ENCODE assay signal across 1 cellular context in the genomic region with DNA sequence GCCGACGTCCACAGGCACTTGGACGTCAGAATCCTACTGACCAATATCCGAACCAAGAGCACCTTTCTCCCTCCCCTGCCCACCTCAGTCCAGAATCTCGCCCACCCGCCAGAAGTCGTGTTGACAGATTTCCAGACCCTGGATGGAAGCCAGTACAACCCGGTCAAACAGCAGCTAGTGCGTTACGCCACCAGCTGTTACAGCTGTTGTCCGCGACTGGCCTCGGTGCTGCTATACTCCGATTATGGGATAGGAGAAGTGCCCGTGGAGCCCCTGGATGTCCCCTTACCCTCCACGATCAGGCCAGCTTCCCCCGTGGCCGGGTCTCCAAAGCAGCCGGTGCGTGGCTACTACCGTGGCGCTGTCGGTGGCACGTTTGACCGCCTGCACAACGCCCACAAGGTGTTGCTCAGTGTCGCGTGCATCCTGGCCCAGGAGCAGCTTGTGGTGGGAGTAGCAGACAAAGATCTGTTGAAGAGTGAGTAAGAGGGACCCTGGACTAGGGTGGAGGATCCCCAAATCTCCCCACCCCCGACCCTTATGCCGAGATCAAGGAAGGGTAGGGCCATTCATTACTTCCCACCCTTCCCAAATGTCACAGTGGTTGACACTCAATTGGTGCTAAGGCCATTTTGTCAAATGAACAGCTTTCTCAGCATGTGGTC.
TF ChIP-seq lines count a peak whose summit lies in the region.

No MANE protein-coding gene starts in this region.

TF ChIP-seq in HepG2, 621 proteins besides CTCF, POLR2A, EP300 and RAD21 (continued from another document and continues in another):
- TF ChIP-seq, protein P1, sequence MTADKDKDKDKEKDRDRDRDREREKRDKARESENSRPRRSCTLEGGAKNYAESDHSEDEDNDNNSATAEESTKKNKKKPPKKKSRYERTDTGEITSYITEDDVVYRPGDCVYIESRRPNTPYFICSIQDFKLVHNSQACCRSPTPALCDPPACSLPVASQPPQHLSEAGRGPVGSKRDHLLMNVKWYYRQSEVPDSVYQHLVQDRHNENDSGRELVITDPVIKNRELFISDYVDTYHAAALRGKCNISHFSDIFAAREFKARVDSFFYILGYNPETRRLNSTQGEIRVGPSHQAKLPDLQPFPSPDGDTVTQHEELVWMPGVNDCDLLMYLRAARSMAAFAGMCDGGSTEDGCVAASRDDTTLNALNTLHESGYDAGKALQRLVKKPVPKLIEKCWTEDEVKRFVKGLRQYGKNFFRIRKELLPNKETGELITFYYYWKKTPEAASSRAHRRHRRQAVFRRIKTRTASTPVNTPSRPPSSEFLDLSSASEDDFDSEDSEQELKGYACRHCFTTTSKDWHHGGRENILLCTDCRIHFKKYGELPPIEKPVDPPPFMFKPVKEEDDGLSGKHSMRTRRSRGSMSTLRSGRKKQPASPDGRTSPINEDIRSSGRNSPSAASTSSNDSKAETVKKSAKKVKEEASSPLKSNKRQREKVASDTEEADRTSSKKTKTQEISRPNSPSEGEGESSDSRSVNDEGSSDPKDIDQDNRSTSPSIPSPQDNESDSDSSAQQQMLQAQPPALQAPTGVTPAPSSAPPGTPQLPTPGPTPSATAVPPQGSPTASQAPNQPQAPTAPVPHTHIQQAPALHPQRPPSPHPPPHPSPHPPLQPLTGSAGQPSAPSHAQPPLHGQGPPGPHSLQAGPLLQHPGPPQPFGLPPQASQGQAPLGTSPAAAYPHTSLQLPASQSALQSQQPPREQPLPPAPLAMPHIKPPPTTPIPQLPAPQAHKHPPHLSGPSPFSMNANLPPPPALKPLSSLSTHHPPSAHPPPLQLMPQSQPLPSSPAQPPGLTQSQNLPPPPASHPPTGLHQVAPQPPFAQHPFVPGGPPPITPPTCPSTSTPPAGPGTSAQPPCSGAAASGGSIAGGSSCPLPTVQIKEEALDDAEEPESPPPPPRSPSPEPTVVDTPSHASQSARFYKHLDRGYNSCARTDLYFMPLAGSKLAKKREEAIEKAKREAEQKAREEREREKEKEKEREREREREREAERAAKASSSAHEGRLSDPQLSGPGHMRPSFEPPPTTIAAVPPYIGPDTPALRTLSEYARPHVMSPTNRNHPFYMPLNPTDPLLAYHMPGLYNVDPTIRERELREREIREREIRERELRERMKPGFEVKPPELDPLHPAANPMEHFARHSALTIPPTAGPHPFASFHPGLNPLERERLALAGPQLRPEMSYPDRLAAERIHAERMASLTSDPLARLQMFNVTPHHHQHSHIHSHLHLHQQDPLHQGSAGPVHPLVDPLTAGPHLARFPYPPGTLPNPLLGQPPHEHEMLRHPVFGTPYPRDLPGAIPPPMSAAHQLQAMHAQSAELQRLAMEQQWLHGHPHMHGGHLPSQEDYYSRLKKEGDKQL (CRISPR knock-in tag; IDR thresholded peaks at IDR 0.05; ENCODE audit: low read depth) = no peak
- 0 out of 2 replicates have a peak, but pooled peaks have one; percentile 14 for TF ChIP-seq ZNF260 (CRISPR knock-in tag; IDR thresholded peaks at IDR 0.05; ENCODE audit: borderline replicate concordance, low read depth)
- TF ChIP-seq DMAP1 (CRISPR knock-in tag; IDR thresholded peaks at IDR 0.05) = no peak
- no peak for TF ChIP-seq ETV5 (CRISPR knock-in tag; IDR thresholded peaks at IDR 0.05; ENCODE audit: borderline replicate concordance)
- no peak; the same call in 1 of the 2 replicates for TF ChIP-seq ZNF737 (CRISPR knock-in tag; IDR thresholded peaks at IDR 0.05; ENCODE audit: borderline replicate concordance)
- no peak; the same call in 1 of the 2 replicates for TF ChIP-seq ZNF644 (CRISPR knock-in tag; IDR thresholded peaks at IDR 0.05; ENCODE audit: low read depth)
- TF ChIP-seq ZNF33B (CRISPR knock-in tag; IDR thresholded peaks at IDR 0.05) = no peak
- no peak for TF ChIP-seq ELF4 (CRISPR knock-in tag; IDR thresholded peaks at IDR 0.05; ENCODE audit: borderline replicate concordance)
- no peak; the same call in 1 of the 2 replicates for TF ChIP-seq JUND (CRISPR knock-in tag; IDR thresholded peaks at IDR 0.05)
- TF ChIP-seq, protein P2, sequence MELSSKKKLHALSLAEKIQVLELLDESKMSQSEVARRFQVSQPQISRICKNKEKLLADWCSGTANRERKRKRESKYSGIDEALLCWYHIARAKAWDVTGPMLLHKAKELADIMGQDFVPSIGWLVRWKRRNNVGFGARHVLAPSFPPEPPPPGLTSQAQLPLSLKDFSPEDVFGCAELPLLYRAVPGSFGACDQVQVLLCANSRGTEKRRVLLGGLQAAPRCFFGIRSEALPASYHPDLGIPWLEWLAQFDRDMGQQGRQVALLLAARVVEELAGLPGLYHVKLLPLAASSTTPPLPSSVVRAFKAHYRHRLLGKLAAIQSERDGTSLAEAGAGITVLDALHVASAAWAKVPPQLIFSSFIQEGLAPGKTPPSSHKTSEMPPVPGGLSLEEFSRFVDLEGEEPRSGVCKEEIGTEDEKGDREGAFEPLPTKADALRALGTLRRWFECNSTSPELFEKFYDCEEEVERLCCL (CRISPR knock-in tag; IDR thresholded peaks at IDR 0.05; ENCODE audit: borderline replicate concordance) = no peak
- TF ChIP-seq, protein P3, sequence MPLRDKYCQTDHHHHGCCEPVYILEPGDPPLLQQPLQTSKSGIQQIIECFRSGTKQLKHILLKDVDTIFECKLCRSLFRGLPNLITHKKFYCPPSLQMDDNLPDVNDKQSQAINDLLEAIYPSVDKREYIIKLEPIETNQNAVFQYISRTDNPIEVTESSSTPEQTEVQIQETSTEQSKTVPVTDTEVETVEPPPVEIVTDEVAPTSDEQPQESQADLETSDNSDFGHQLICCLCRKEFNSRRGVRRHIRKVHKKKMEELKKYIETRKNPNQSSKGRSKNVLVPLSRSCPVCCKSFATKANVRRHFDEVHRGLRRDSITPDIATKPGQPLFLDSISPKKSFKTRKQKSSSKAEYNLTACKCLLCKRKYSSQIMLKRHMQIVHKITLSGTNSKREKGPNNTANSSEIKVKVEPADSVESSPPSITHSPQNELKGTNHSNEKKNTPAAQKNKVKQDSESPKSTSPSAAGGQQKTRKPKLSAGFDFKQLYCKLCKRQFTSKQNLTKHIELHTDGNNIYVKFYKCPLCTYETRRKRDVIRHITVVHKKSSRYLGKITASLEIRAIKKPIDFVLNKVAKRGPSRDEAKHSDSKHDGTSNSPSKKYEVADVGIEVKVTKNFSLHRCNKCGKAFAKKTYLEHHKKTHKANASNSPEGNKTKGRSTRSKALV (CRISPR knock-in tag; IDR thresholded peaks at IDR 0.05) = no peak
- no peak; the same call in 1 of the 2 replicates for TF ChIP-seq KAT7 (CRISPR knock-in tag; IDR thresholded peaks at IDR 0.05; ENCODE audit: borderline replicate concordance)
- peak; percentile 46; the same call in 1 of the 2 replicates for TF ChIP-seq GFI1 (CRISPR knock-in tag; IDR thresholded peaks at IDR 0.05; ENCODE audit: borderline replicate concordance)
- TF ChIP-seq FOXA1 (IDR thresholded peaks at IDR 0.05) = no peak
- peak; percentile 24; the same call in 1 of the 2 replicates for TF ChIP-seq FOXA1 (CRISPR knock-in tag; IDR thresholded peaks at IDR 0.05)
- no peak for TF ChIP-seq JUNB (CRISPR knock-in tag; IDR thresholded peaks at IDR 0.05; ENCODE audit: borderline replicate concordance)
- no peak for TF ChIP-seq NBN (conservative IDR thresholded peaks at IDR 0.05)
- TF ChIP-seq CREM (IDR thresholded peaks at IDR 0.05) = no peak
- TF ChIP-seq CREM (CRISPR knock-in tag; IDR thresholded peaks at IDR 0.05) = no peak
- TF ChIP-seq ZFP36L1 (CRISPR knock-in tag; IDR thresholded peaks at IDR 0.05) = no peak
- no peak; the same call in 1 of the 2 replicates for TF ChIP-seq ZNF614 (CRISPR knock-in tag; IDR thresholded peaks at IDR 0.05; ENCODE audit: borderline replicate concordance)
- no peak for TF ChIP-seq HOXA7 (CRISPR knock-in tag; IDR thresholded peaks at IDR 0.05)
- TF ChIP-seq ZNF615 (CRISPR knock-in tag; IDR thresholded peaks at IDR 0.05; ENCODE audit: borderline replicate concordance) = peak; percentile 81; the same call in 1 of the 2 replicates
- no peak for TF ChIP-seq ZNF83 (CRISPR knock-in tag; IDR thresholded peaks at IDR 0.05; ENCODE audit: borderline replicate concordance)
- TF ChIP-seq ZNF326 (CRISPR knock-in tag; IDR thresholded peaks at IDR 0.05; ENCODE audit: borderline replicate concordance) = no peak
- peak; percentile 44; the same call in 1 of the 2 replicates for TF ChIP-seq NFATC3 (CRISPR knock-in tag; IDR thresholded peaks at IDR 0.05)
- TF ChIP-seq ZNF772 (CRISPR knock-in tag; IDR thresholded peaks at IDR 0.05) = no peak
- TF ChIP-seq, protein P4, sequence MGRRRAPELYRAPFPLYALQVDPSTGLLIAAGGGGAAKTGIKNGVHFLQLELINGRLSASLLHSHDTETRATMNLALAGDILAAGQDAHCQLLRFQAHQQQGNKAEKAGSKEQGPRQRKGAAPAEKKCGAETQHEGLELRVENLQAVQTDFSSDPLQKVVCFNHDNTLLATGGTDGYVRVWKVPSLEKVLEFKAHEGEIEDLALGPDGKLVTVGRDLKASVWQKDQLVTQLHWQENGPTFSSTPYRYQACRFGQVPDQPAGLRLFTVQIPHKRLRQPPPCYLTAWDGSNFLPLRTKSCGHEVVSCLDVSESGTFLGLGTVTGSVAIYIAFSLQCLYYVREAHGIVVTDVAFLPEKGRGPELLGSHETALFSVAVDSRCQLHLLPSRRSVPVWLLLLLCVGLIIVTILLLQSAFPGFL (CRISPR knock-in tag; IDR thresholded peaks at IDR 0.05) = no peak
- TF ChIP-seq RFX3 (CRISPR knock-in tag; IDR thresholded peaks at IDR 0.05) = no peak
- no peak for TF ChIP-seq CBFB (CRISPR knock-in tag; IDR thresholded peaks at IDR 0.05)
- TF ChIP-seq, protein P5, sequence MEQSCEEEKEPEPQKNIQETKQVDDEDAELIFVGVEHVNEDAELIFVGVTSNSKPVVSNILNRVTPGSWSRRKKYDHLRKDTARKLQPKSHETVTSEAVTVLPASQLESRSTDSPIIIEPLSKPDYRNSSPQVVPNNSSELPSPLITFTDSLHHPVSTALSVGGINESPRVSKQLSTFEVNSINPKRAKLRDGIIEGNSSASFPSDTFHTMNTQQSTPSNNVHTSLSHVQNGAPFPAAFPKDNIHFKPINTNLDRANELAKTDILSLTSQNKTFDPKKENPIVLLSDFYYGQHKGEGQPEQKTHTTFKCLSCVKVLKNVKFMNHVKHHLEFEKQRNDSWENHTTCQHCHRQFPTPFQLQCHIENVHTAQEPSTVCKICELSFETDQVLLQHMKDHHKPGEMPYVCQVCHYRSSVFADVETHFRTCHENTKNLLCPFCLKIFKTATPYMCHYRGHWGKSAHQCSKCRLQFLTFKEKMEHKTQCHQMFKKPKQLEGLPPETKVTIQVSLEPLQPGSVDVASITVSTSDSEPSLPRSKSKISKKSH (CRISPR knock-in tag; IDR thresholded peaks at IDR 0.05; ENCODE audit: borderline replicate concordance) = no peak
- no peak for TF ChIP-seq ATF1 (CRISPR knock-in tag; IDR thresholded peaks at IDR 0.05)
- TF ChIP-seq ZNF75D (CRISPR knock-in tag; IDR thresholded peaks at IDR 0.05; ENCODE audit: borderline replicate concordance) = no peak
- TF ChIP-seq ZNF121 (CRISPR knock-in tag; IDR thresholded peaks at IDR 0.05) = no peak; the same call in 1 of the 2 replicates
- TF ChIP-seq, protein P6, sequence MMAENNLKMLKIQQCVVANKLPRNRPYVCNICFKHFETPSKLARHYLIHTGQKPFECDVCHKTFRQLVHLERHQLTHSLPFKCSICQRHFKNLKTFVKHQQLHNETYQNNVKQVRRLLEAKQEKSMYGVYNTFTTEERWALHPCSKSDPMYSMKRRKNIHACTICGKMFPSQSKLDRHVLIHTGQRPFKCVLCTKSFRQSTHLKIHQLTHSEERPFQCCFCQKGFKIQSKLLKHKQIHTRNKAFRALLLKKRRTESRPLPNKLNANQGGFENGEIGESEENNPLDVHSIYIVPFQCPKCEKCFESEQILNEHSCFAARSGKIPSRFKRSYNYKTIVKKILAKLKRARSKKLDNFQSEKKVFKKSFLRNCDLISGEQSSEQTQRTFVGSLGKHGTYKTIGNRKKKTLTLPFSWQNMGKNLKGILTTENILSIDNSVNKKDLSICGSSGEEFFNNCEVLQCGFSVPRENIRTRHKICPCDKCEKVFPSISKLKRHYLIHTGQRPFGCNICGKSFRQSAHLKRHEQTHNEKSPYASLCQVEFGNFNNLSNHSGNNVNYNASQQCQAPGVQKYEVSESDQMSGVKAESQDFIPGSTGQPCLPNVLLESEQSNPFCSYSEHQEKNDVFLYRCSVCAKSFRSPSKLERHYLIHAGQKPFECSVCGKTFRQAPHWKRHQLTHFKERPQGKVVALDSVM (CRISPR knock-in tag; IDR thresholded peaks at IDR 0.05) = no peak
- TF ChIP-seq PCBP2 (optimal IDR thresholded peaks at IDR 0.05; ENCODE audit: low read depth, low read length, poor library complexity, severe bottlenecking) = no peak
- TF ChIP-seq ZNF180 (CRISPR knock-in tag; IDR thresholded peaks at IDR 0.05; ENCODE audit: borderline replicate concordance, low read depth) = no peak
- no peak for TF ChIP-seq MAFF (IDR thresholded peaks at IDR 0.05; ENCODE audit: low read depth, low read length)
- TF ChIP-seq, protein P7, sequence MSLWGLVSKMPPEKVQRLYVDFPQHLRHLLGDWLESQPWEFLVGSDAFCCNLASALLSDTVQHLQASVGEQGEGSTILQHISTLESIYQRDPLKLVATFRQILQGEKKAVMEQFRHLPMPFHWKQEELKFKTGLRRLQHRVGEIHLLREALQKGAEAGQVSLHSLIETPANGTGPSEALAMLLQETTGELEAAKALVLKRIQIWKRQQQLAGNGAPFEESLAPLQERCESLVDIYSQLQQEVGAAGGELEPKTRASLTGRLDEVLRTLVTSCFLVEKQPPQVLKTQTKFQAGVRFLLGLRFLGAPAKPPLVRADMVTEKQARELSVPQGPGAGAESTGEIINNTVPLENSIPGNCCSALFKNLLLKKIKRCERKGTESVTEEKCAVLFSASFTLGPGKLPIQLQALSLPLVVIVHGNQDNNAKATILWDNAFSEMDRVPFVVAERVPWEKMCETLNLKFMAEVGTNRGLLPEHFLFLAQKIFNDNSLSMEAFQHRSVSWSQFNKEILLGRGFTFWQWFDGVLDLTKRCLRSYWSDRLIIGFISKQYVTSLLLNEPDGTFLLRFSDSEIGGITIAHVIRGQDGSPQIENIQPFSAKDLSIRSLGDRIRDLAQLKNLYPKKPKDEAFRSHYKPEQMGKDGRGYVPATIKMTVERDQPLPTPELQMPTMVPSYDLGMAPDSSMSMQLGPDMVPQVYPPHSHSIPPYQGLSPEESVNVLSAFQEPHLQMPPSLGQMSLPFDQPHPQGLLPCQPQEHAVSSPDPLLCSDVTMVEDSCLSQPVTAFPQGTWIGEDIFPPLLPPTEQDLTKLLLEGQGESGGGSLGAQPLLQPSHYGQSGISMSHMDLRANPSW (CRISPR knock-in tag; IDR thresholded peaks at IDR 0.05; ENCODE audit: borderline replicate concordance) = no peak
- no peak for TF ChIP-seq ZNF207 (IDR thresholded peaks at IDR 0.05; ENCODE audit: borderline replicate concordance)
- TF ChIP-seq AHR (CRISPR knock-in tag; IDR thresholded peaks at IDR 0.05) = no peak
- TF ChIP-seq RNF2 (conservative IDR thresholded peaks at IDR 0.05; ENCODE audit: low read depth) = peak; percentile 58; the same call in 1 of the 2 replicates
- no peak for TF ChIP-seq ZFP62 (CRISPR knock-in tag; IDR thresholded peaks at IDR 0.05)
- TF ChIP-seq FOXK2 (IDR thresholded peaks at IDR 0.05) = no peak
- TF ChIP-seq KDM6A (CRISPR knock-in tag; IDR thresholded peaks at IDR 0.05; ENCODE audit: low read depth) = no peak
- no peak for TF ChIP-seq ZNF605 (CRISPR knock-in tag; IDR thresholded peaks at IDR 0.05)
- TF ChIP-seq, protein P8, sequence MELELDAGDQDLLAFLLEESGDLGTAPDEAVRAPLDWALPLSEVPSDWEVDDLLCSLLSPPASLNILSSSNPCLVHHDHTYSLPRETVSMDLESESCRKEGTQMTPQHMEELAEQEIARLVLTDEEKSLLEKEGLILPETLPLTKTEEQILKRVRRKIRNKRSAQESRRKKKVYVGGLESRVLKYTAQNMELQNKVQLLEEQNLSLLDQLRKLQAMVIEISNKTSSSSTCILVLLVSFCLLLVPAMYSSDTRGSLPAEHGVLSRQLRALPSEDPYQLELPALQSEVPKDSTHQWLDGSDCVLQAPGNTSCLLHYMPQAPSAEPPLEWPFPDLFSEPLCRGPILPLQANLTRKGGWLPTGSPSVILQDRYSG (CRISPR knock-in tag; IDR thresholded peaks at IDR 0.05) = no peak
- TF ChIP-seq ZNF781 (CRISPR knock-in tag; IDR thresholded peaks at IDR 0.05; ENCODE audit: borderline replicate concordance, not compliant biosample characterization) = no peak
- no peak for TF ChIP-seq ZFAT (CRISPR knock-in tag; conservative IDR thresholded peaks at IDR 0.05)
